In genomic region chr18:59701272-59701671, GRCh38 we compare ENCODE assay signal across 15 cellular contexts. TPM values are rescaled to one million over a fixed set of nuclear protein-coding genes. Genes with fewer than 3 reads are reported as not detected.
DNase-seq lines count a peak whose midpoint lies in the region; ATAC-seq and TF ChIP-seq lines count a peak whose summit lies in the region.
"Had no signal": no experiment of that assay in that cellular context is flagged by ENCODE, and none has a peak within 500 bp of the region (broad histone marks: within the 10 kb centered on the region; RNA-seq: fewer than 3 reads in every experiment).

No MANE protein-coding gene starts in this region.

- H3K27ac ChIP-seq in ACC112 (ENCODE audit: low read depth, low read length), result no peak overlapping the region
- H3K27ac ChIP-seq in PC-3 (ENCODE audit: low read length), result no peak overlapping the region
- no peak overlapping the region for H3K27ac ChIP-seq in hepatocyte
- peak overlapping the region; percentile 97 for H3K27ac ChIP-seq in trophoblast cell (ENCODE audit: low read depth, low read length)

- H3K4me2 ChIP-seq in PC-3 (ENCODE audit: low read length) (peak overlapping the region; percentile 33; the same call in 1 of the 2 replicates), hepatocyte (peak overlapping the region; percentile 35), trophoblast cell (ENCODE audit: low read length) (no peak overlapping the region)

- H2BK5ac ChIP-seq in trophoblast cell (ENCODE audit: low read depth, low read length, poor library complexity), result no peak overlapping the region

- H3K36me3 ChIP-seq in ACC112 (ENCODE audit: insufficient read depth, low read length) (no peaks in the 10 kb centered on the region), PC-3 (ENCODE audit: low read depth, low read length) (no peaks in the 10 kb centered on the region), hepatocyte (replicated peaks; ENCODE audit: insufficient read depth, low read depth) (no peaks in the 10 kb centered on the region), trophoblast cell (ENCODE audit: control insufficient read depth in 1 of 2, insufficient read depth in 2 of 2, low read length in 2 of 2) (peaks cover 0 to 1% of the 10 kb centered on the region in 2 experiments)

- no peak overlapping the region for H4K8ac ChIP-seq in trophoblast cell (ENCODE audit: low read depth, low read length)

- no peak overlapping the region for H3K27ac Mint-ChIP-seq in activated naive CD4-positive, alpha-beta T cell treated with anti-CD3 and anti-CD28 coated beads, Interleukin-2, amount 10 ng/mL, durations not matched to agents 7 days and 5 days

- H2AFZ ChIP-seq in ACC112 (ENCODE audit: low read length, unreplicated experiment) (peak overlapping the region; percentile 71), PC-3 (ENCODE audit: low read length) (no peak overlapping the region), hepatocyte (no peak overlapping the region), trophoblast cell (ENCODE audit: insufficient read depth, low read length, poor library complexity) (no peak overlapping the region)

- H3K36me3 Mint-ChIP-seq in activated naive CD4-positive, alpha-beta T cell treated with anti-CD3 and anti-CD28 coated beads, Interleukin-2, amount 10 ng/mL, durations not matched to agents 7 days and 5 days, result no peaks in the 10 kb centered on the region
- H3K36me3 Mint-ChIP-seq: CD4-positive, alpha-beta memory T cell had no signal

- H3F3A ChIP-seq in PC-3 (ENCODE audit: low read length, unreplicated experiment), result no peaks in the 10 kb centered on the region

- H3K79me2 ChIP-seq in ACC112 (ENCODE audit: control insufficient read depth, insufficient read depth, low read length, unreplicated experiment), result peaks cover 21% of the 10 kb centered on the region
- peaks cover 14% of the 10 kb centered on the region for H3K79me2 ChIP-seq in PC-3 (ENCODE audit: low read length)
- no peaks in the 10 kb centered on the region for H3K79me2 ChIP-seq in hepatocyte
- H3K79me2 ChIP-seq in trophoblast cell (ENCODE audit: control insufficient read depth, insufficient read depth, low read length, poor library complexity), result peaks cover 9% of the 10 kb centered on the region

- H4K12ac ChIP-seq in trophoblast cell (ENCODE audit: low read depth, low read length), result no peak overlapping the region

- no peaks in the 10 kb centered on the region for H3K9me2 ChIP-seq in PC-3 (replicated peaks; ENCODE audit: low read length)
- H3K9me2 ChIP-seq in hepatocyte (replicated peaks; ENCODE audit: insufficient read depth), result no peaks in the 10 kb centered on the region

- peak overlapping the region; percentile 53 for H2BK120ac ChIP-seq in trophoblast cell (ENCODE audit: insufficient read depth, low read length, poor library complexity)

- no peaks in the 10 kb centered on the region for H3K9me3 Mint-ChIP-seq in activated naive CD4-positive, alpha-beta T cell treated with anti-CD3 and anti-CD28 coated beads, Interleukin-2, amount 10 ng/mL, durations not matched to agents 7 days and 5 days
- H3K9me3 Mint-ChIP-seq: CD4-positive, alpha-beta memory T cell had no signal

- TF ChIP-seq CTCF in PC-3 (conservative IDR thresholded peaks at IDR 0.05; ENCODE audit: low read depth, low read length) (no peak), hepatocyte (IDR thresholded peaks at IDR 0.05; ENCODE audit: poor library complexity) (no peak)

- no peak overlapping the region for H4K91ac ChIP-seq in trophoblast cell (ENCODE audit: low read depth, low read length)

- no peak overlapping the region for H3K9ac ChIP-seq in PC-3 (ENCODE audit: low read length)
- no peak overlapping the region for H3K9ac ChIP-seq in trophoblast cell (ENCODE audit: low read length)

- no peak overlapping the region for H3K23ac ChIP-seq in trophoblast cell (ENCODE audit: low read length)

- POLR2A ChIA-PET in PC-3 (lab: Charles Lee; ENCODE audit: unreplicated experiment), result interaction anchor here (0.6 kb wide), 1 partner anchor 1894 kb away, joined by 3 read pairs; no protein-coding TSS in a partner anchor

- peaks cover 30% of the 10 kb centered on the region for H3K27me3 Mint-ChIP-seq in activated naive CD4-positive, alpha-beta T cell treated with anti-CD3 and anti-CD28 coated beads, Interleukin-2, amount 10 ng/mL, durations not matched to agents 7 days and 5 days

- CTCF ChIA-PET in PC-3 (lab: Charles Lee), result interaction anchor here (0.7 kb wide), 1 partner anchor 242 kb away, joined by 3 read pairs; no protein-coding TSS in a partner anchor
- CTCF ChIA-PET in activated naive CD4-positive, alpha-beta T cell treated with anti-CD3 and anti-CD28 coated beads, Interleukin-2, amount 10 ng/mL, durations not matched to agents 7 days and 5 days (lab: Charles Lee), result no interaction called here

- H3K4me1 Mint-ChIP-seq in activated naive CD4-positive, alpha-beta T cell treated with anti-CD3 and anti-CD28 coated beads, Interleukin-2, amount 10 ng/mL, durations not matched to agents 7 days and 5 days, result peaks cover 5% of the 10 kb centered on the region

- H3K9me3 ChIP-seq in PC-3 (ENCODE audit: low read length) (no peaks in the 10 kb centered on the region), hepatocyte (ENCODE audit: low read depth) (no peaks in the 10 kb centered on the region), trophoblast cell (ENCODE audit: insufficient read depth, low read depth, low read length) (no peaks in the 10 kb centered on the region)

- 57% methylated on average over 3 of the region's 3 CpGs for WGBS in hepatocyte (ENCODE audit: low lambda C conversion rate, missing lambda C conversion rate)
- WGBS in trophoblast cell (ENCODE audit: extremely low coverage, insufficient coverage, insufficient read length), result no CpG with 5 or more reads among the region's 3 CpGs

- H3K27me3 ChIP-seq in ACC112 (ENCODE audit: insufficient read depth, low read length), result no peaks in the 10 kb centered on the region
- no peaks in the 10 kb centered on the region for H3K27me3 ChIP-seq in PC-3 (ENCODE audit: low read length)
- peaks cover 38% of the 10 kb centered on the region for H3K27me3 ChIP-seq in hepatocyte
- no peaks in the 10 kb centered on the region for H3K27me3 ChIP-seq in trophoblast cell (ENCODE audit: insufficient read depth, low read length)

- no peak for ATAC-seq in PC-3
- ATAC-seq in HG03196 (IDR thresholded peaks at IDR 0.05; ENCODE audit: unreplicated experiment), result no peak
- no peak for ATAC-seq in Right ventricle myocardium inferior

- DNase-seq in PC-3 (no peak), hepatocyte (ENCODE audit: low spot score) (no peak), trophoblast cell (no peak), DMS 273 treated with DMSO at 0.1 percent for 48 hours (lab: John Stamatoyannopoulos, UW) (no peak), Right ventricle myocardium inferior (ENCODE audit: missing footprints) (no peak)
- no peak for DNase-seq in activated naive CD4-positive, alpha-beta T cell treated with anti-CD3 and anti-CD28 coated beads, Interleukin-2, amount 10 ng/mL, durations not matched to agents 7 days and 5 days
- DNase-seq: 8988T; CD4-positive, alpha-beta memory T cell; NCI-H1092 treated with DMSO at 0.1 percent for 48 hours; NCI-H2081 treated with DMSO at 0.1 percent for 48 hours; NCI-H510A; OCI-M1; SIG-M5 had no signal

- no peak overlapping the region for H2AK5ac ChIP-seq in trophoblast cell (ENCODE audit: low read length)

- H3K4me1 ChIP-seq in ACC112 (ENCODE audit: control insufficient read depth, insufficient read depth, low read length, unreplicated experiment), result peaks cover 52% of the 10 kb centered on the region
- H3K4me1 ChIP-seq in PC-3 (ENCODE audit: insufficient read depth, low read length), result peaks cover 24% of the 10 kb centered on the region
- peaks cover 19% of the 10 kb centered on the region for H3K4me1 ChIP-seq in hepatocyte (ENCODE audit: insufficient read depth)
- peaks cover 13 to 32% of the 10 kb centered on the region in 2 experiments for H3K4me1 ChIP-seq in trophoblast cell (ENCODE audit: control insufficient read depth in 1 of 2, insufficient read depth in 2 of 2, low read length in 2 of 2)

- H3K79me1 ChIP-seq in trophoblast cell (ENCODE audit: low read length), result peaks cover 30% of the 10 kb centered on the region

- H3K4me3 ChIP-seq in ACC112 (ENCODE audit: low read depth, low read length) (0 out of 2 replicates have a peak overlapping the region, but pooled peaks have one; percentile 3), PC-3 (ENCODE audit: low read length) (peak overlapping the region; percentile 5; the same call in 1 of the 2 replicates), hepatocyte (no peak overlapping the region), trophoblast cell (ENCODE audit: low read depth, low read length) (no peak overlapping the region)

- H3K4me3 Mint-ChIP-seq in activated naive CD4-positive, alpha-beta T cell treated with anti-CD3 and anti-CD28 coated beads, Interleukin-2, amount 10 ng/mL, durations not matched to agents 7 days and 5 days, result no peak overlapping the region
- H3K4me3 Mint-ChIP-seq: CD4-positive, alpha-beta memory T cell had no signal

- H3K18ac ChIP-seq in trophoblast cell (ENCODE audit: low read length), result no peak overlapping the region

- BruUV-seq in PC-3 (replicated peaks; lab: Mats Ljungman, UMichigan), result no TSS peak

- no peak overlapping the region for H2BK12ac ChIP-seq in trophoblast cell (ENCODE audit: low read length)

- H3K14ac ChIP-seq in trophoblast cell (ENCODE audit: low read length), result no peak overlapping the region

- no peak overlapping the region for H3K4ac ChIP-seq in trophoblast cell (ENCODE audit: low read depth, low read length)

- H4K20me1 ChIP-seq in PC-3 (ENCODE audit: low read length) (no peaks in the 10 kb centered on the region), hepatocyte (ENCODE audit: insufficient read depth, poor library complexity, severe bottlenecking) (no peaks in the 10 kb centered on the region)

- intact Hi-C loops in PC-3 (cut with micrococcal nuclease), result no loop called here
- intact Hi-C loops in Right ventricle myocardium inferior (cut with DNase I), result no loop called here

RNA-seq across cellular contexts. Expression of gene CCBE1, which starts 4.0 kb away (rescaled TPM):
- total RNA-seq in PC-3 (2014; rRNA removed) (13.9 and 20.8 TPM in 2 replicates), hepatocyte (2.8 and 3.1 TPM in 2 replicates), Right ventricle myocardium inferior (3.6 TPM)
- polyA plus RNA-seq in hepatocyte, result 9.2 and 16.4 TPM in 2 replicates
- 13.0 and 15.2 TPM in 2 replicates for polyA plus RNA-seq in trophoblast cell (2013)
- total RNA-seq: CD4-positive, alpha-beta memory T cell had no signal
- polyA plus RNA-seq: CD4-positive, alpha-beta memory T cell had no signal

Comparison
In these comparisons a context has a peak if more than half of its experiments do, and no peak if none do; other contexts are left out.
1. H3K4me3 ChIP-seq: peak in ACC112 (single experiment) and PC-3 (single experiment); none in hepatocyte (single experiment) and trophoblast cell (single experiment).